In the genomic region with DNA sequence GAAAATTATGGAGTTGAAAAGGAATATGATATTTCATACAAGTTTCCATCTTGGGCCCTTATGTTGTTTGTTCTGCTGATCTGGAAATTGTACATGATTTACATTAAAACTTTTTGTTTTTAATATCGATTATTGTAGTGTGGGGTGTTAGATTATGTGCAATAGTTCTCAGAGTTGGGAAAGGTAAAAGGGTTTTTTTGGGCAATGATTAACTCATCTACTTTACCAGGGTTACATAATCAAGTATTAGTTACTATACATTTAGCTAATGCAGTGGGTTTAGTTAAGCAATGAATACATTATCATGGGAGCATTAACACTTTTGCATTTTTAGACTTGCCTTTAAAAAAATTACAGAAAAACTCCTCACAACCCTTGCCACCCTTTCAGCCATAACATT, we compare ENCODE assay signal across 22 cellular contexts.
"Had no signal": no experiment of that assay in that cellular context is flagged by ENCODE, and none has a peak within 500 bp of the region (broad histone marks: within the 10 kb centered on the region; RNA-seq: fewer than 3 reads in every experiment).

No MANE protein-coding gene starts in this region.

- ATAC-seq: foreskin keratinocyte; left ventricle myocardium superior; naive thymus-derived CD4-positive, alpha-beta T cell; sciatic nerve; stimulated activated memory B cell treated with anti-CD40 and anti-IgM and Interleukin-4, amounts not matched to agents 10 μg/mL and 1 μg/mL and 100 μg/mL, for 72 hours had no signal

- H3K4me1 ChIP-seq: prostate gland had no signal

- H3K27me3 Mint-ChIP-seq: naive thymus-derived CD4-positive, alpha-beta T cell; stimulated activated memory B cell treated with anti-CD40 and anti-IgM and Interleukin-4, amounts not matched to agents 10 μg/mL and 1 μg/mL and 100 μg/mL, for 72 hours; stimulated activated naive CD8-positive, alpha-beta T cell treated with anti-CD3 and anti-CD28 coated beads, Interleukin-15, Interleukin-2, amounts not matched to agents 100 ng/mL and 50 ng/mL, for 24 hours had no signal

- H3K4me3 Mint-ChIP-seq: immature natural killer cell; naive thymus-derived CD4-positive, alpha-beta T cell; neural crest cell; stimulated activated memory B cell treated with anti-CD40 and anti-IgM and Interleukin-4, amounts not matched to agents 10 μg/mL and 1 μg/mL and 100 μg/mL, for 72 hours; stimulated activated naive CD8-positive, alpha-beta T cell treated with anti-CD3 and anti-CD28 coated beads, Interleukin-15, Interleukin-2, amounts not matched to agents 100 ng/mL and 50 ng/mL, for 24 hours had no signal

- H3K9ac ChIP-seq: parathyroid adenoma had no signal

- H3K36me3 ChIP-seq: colonic mucosa, prostate gland, spleen, tibial artery, upper lobe of left lung, vagina had no signal

- H3K27ac Mint-ChIP-seq: immature natural killer cell; stimulated activated memory B cell treated with anti-CD40 and anti-IgM and Interleukin-4, amounts not matched to agents 10 μg/mL and 1 μg/mL and 100 μg/mL, for 72 hours; stimulated activated naive CD8-positive, alpha-beta T cell treated with anti-CD3 and anti-CD28 coated beads, Interleukin-15, Interleukin-2, amounts not matched to agents 100 ng/mL and 50 ng/mL, for 24 hours had no signal

- H3K4me3 ChIP-seq: colonic mucosa, prostate gland, spleen, tibial artery, upper lobe of left lung, vagina had no signal

- H3K27ac ChIP-seq: colonic mucosa, foreskin keratinocyte, parathyroid adenoma, prostate gland, spleen, tibial artery, upper lobe of left lung, vagina had no signal

- H3K27me3 ChIP-seq: colonic mucosa, foreskin keratinocyte, spleen, tibial artery, upper lobe of left lung, vagina had no signal

- H3K9me3 ChIP-seq: colonic mucosa, prostate gland, spleen, tibial artery, upper lobe of left lung, vagina had no signal

- H3K36me3 Mint-ChIP-seq: immature natural killer cell had no signal

- DNase-seq: colonic mucosa; dermis blood vessel endothelial cell; erythroblast; foreskin keratinocyte; immature natural killer cell; left ventricle myocardium superior; naive thymus-derived CD4-positive, alpha-beta T cell; occipital lobe; retina; spleen; stimulated activated CD4-positive, alpha-beta T cell treated with anti-CD3 and anti-CD28 coated beads, Interleukin-15, amount 100 ng/mL, for 24 hours; stimulated activated CD4-positive, alpha-beta T cell treated with anti-CD3 and anti-CD28 coated beads, Interleukin-1b, Interleukin-23, amount 100 ng/mL, for 48 hours; stimulated activated CD4-positive, alpha-beta T cell treated with anti-CD3 and anti-CD28 coated beads, Interleukin-4, amount 100 ng/mL, for 24 hours; tibial artery; upper lobe of left lung had no signal

- H3K9me3 Mint-ChIP-seq: immature natural killer cell; naive thymus-derived CD4-positive, alpha-beta T cell had no signal
